Comparison of ENCODE assay signal across 8 cellular contexts in genomic region chr14:22766457-22767322, GRCh38. TPM values are rescaled to one million over a fixed set of nuclear protein-coding genes. Genes with fewer than 3 reads are reported as not detected.
A peak's percentile ranks its signal among the peaks of the same experiment; 100 is the strongest.
DNase-seq lines count a peak whose midpoint lies in the region; ATAC-seq and TF ChIP-seq lines count a peak whose summit lies in the region.

Gene OXA1L, plus strand, starts transcription at chr14:22766688. Its CDS starts 14 bp downstream, at chr14:22766702.

- H3K4me1 ChIP-seq in breast epithelium (peaks cover 3 to 12% of the 10 kb centered on the region in 2 donors), iPS-20b (ENCODE audit: insufficient read depth, low read length) (no peaks in the 10 kb centered on the region; the same call in 1 of the 2 replicates)

- H3K27me3 ChIP-seq in breast epithelium (no peaks in the 10 kb centered on the region), iPS-20b (ENCODE audit: insufficient read depth, low read length) (no peaks in the 10 kb centered on the region)

- peak; percentile 47 for TF ChIP-seq POLR2A in breast epithelium (IDR thresholded peaks at IDR 0.05)

- ATAC-seq in GM18861 (IDR thresholded peaks at IDR 0.05; ENCODE audit: unreplicated experiment) = peak; percentile 69
- ATAC-seq in HG03103 (IDR thresholded peaks at IDR 0.05; ENCODE audit: low read depth, unreplicated experiment) = peak; percentile 74

- H3K27ac ChIP-seq in VCaP (peak within 1 kb of the TSS; percentile 86), breast epithelium (peak within 1 kb of the TSS; percentile 89 to 90), iPS-20b (ENCODE audit: low read length) (peak within 1 kb of the TSS; percentile 75), skin epidermis (peak within 1 kb of the TSS in 20 of 21 experiments; percentile 52 to 93 (median 87))

- H3K4me3 ChIP-seq in breast epithelium (peak within 1 kb of the TSS; percentile 86 to 96 (median 88)), iPS-20b (ENCODE audit: low read length) (peak within 1 kb of the TSS; percentile 90), skin epidermis (peak within 1 kb of the TSS; percentile 61 to 97 (median 84))

- H3K9ac ChIP-seq in iPS-20b (ENCODE audit: low read depth, low read length) = peak within 1 kb of the TSS; percentile 92

- H3K36me3 ChIP-seq in breast epithelium = peaks cover 15% of the 10 kb centered on the region
- H3K36me3 ChIP-seq in iPS-20b (ENCODE audit: insufficient read depth, low read depth, low read length) = peaks cover 38% of the 10 kb centered on the region

- intact Hi-C loops in breast epithelium (cut with DNase I; ENCODE audit: low total_unique reads) = no loop called here

- H3K9me3 ChIP-seq in breast epithelium (no peaks in the 10 kb centered on the region), iPS-20b (ENCODE audit: insufficient read depth, low read depth, low read length) (peaks cover 6% of the 10 kb centered on the region; the same call in 1 of the 2 replicates)

- TF ChIP-seq CTCF in VCaP (conservative IDR thresholded peaks at IDR 0.05) (no peak), breast epithelium (IDR thresholded peaks at IDR 0.05) (no peak)

- peak; percentile 90 for DNase-seq in A172 (ENCODE audit: low spot score)
- DNase-seq in NCI-H2196 treated with DMSO at 0.1 percent for 48 hours (lab: John Stamatoyannopoulos, UW; ENCODE audit: unreplicated experiment) = peak; percentile 92
- DNase-seq in breast epithelium (ENCODE audit: low spot score in 2 of 2) = peak; percentile 96 to 98

RNA-seq across cellular contexts. Expression of gene OXA1L, which starts in this region (rescaled TPM):
- 44.4 and 46.2 TPM in 2 replicates for total RNA-seq in A172 (2014; rRNA removed; shearing (Covaris generic))
- 100 to 1,000 TPM in 2 of 3 donors, 10 to 100 TPM in 1; 80.0 to 145 (median 101) TPM for total RNA-seq in breast epithelium

Comparison
In these comparisons a context has a peak if more than half of its experiments do, and no peak if none do; other contexts are left out.
1. Peak in every context shown above with its lines: DNase-seq, ATAC-seq, H3K4me3 ChIP-seq and H3K27ac ChIP-seq.